In genomic region chr1:22024485-22025367, GRCh38 we compare ENCODE assay signal across 8 cellular contexts. TPM values are rescaled to one million over a fixed set of nuclear protein-coding genes. Genes with fewer than 3 reads are reported as not detected.
DNase-seq lines count a peak whose midpoint lies in the region; ATAC-seq, FAIRE-seq and TF ChIP-seq lines count a peak whose summit lies in the region.

No MANE protein-coding gene starts in this region.

- H4K20me1 ChIP-seq in GM23338 (replicated peaks; ENCODE audit: insufficient read depth): no peaks in the 10 kb centered on the region
- H4K20me1 ChIP-seq in Loucy (ENCODE audit: insufficient read depth, low read length, poor library complexity, severe bottlenecking): peaks cover 8% of the 10 kb centered on the region

- WGBS in iPS DF 6.9 (ENCODE audit: insufficient coverage, insufficient read length): no CpG with 5 or more reads among the region's 33 CpGs

- peak overlapping the region; percentile 88 for H3K4me3 Mint-ChIP-seq in GM23338

- peaks cover 17% of the 10 kb centered on the region for H3K79me2 ChIP-seq in GM23338 (replicated peaks; ENCODE audit: insufficient read depth)
- peaks cover 13% of the 10 kb centered on the region for H3K79me2 ChIP-seq in Loucy (ENCODE audit: insufficient read depth, low read length)

- peaks cover 16% of the 10 kb centered on the region for H3F3A ChIP-seq in GM23338 (replicated peaks; ENCODE audit: low read depth)
- H3F3A ChIP-seq in Loucy (ENCODE audit: low read depth): 0 out of 2 replicates have a peak, but pooled peaks cover 2% of the 10 kb centered on the region

- H3K9me3 ChIP-seq in Loucy (ENCODE audit: insufficient read depth, low read depth, low read length) (no peaks in the 10 kb centered on the region), ascending aorta (no peaks in the 10 kb centered on the region), iPS DF 6.9 (ENCODE audit: control insufficient read depth, insufficient read depth, low read length) (no peaks in the 10 kb centered on the region), gastrocnemius medialis (no peaks in the 10 kb centered on the region)

- peaks cover 19% of the 10 kb centered on the region for H3K4me1 Mint-ChIP-seq in GM23338

- H3K36me3 Mint-ChIP-seq in GM23338 (ENCODE audit: low read depth): peaks cover 5% of the 10 kb centered on the region; the same call in 1 of the 3 replicates

- H3K27ac ChIP-seq in GM23338 (ENCODE audit: low read depth): peak overlapping the region; percentile 76
- H3K27ac ChIP-seq in ascending aorta: peak overlapping the region; percentile 97 to 99
- H3K27ac ChIP-seq in iPS DF 6.9 (ENCODE audit: low read length): no peak overlapping the region
- H3K27ac ChIP-seq in gastrocnemius medialis: peak overlapping the region; percentile 99 to 100 (median 100)

- TF ChIP-seq CTCF in GM23338 (conservative IDR thresholded peaks at IDR 0.05; ENCODE audit: low read depth in 2 of 2) (no peak), Loucy (conservative IDR thresholded peaks at IDR 0.05; ENCODE audit: low read length) (peak; percentile 36; the same call in 1 of the 2 replicates), ascending aorta (IDR thresholded peaks at IDR 0.05) (peak in 1 of 3 experiments; percentile 17), gastrocnemius medialis (IDR thresholded peaks at IDR 0.05 in 4 of 5, conservative IDR thresholded peaks at IDR 0.05 in 1 of 5) (no peak)

- peak; percentile 69 for ATAC-seq in GM23338
- ATAC-seq in gastrocnemius medialis: peak; percentile 60 to 66

- H3K9ac ChIP-seq in Loucy (ENCODE audit: low read depth, low read length, poor library complexity, severe bottlenecking): peak overlapping the region; percentile 98

- peak overlapping the region; percentile 81 for H3K4me3 ChIP-seq in GM23338
- H3K4me3 ChIP-seq in Loucy (ENCODE audit: low read length, poor library complexity, severe bottlenecking): peak overlapping the region; percentile 90
- peak overlapping the region; percentile 77 to 90 for H3K4me3 ChIP-seq in ascending aorta
- peak overlapping the region; percentile 95; the same call in 1 of the 2 replicates for H3K4me3 ChIP-seq in iPS DF 6.9 (ENCODE audit: low read length)
- H3K4me3 ChIP-seq in gastrocnemius medialis: peak overlapping the region; percentile 90 to 99 (median 96)

- in situ Hi-C loops in G401 (cut with HindIII; ENCODE audit: low sequenced_read_pairs): no loop called here
- in situ Hi-C loops in gastrocnemius medialis (cut with MboI; ENCODE audit: low sequenced_read_pairs in 4 of 4): no loop called here

- H3K9me2 ChIP-seq in GM23338 (ENCODE audit: insufficient read depth) (no peaks in the 10 kb centered on the region), Loucy (replicated peaks; ENCODE audit: low read depth, low read length) (no peaks in the 10 kb centered on the region)

- H2AFZ ChIP-seq in GM23338 (peak overlapping the region; percentile 77), Loucy (ENCODE audit: low read length) (peak overlapping the region; percentile 87)

- H3K4me2 ChIP-seq in GM23338: peak overlapping the region; percentile 70
- H3K4me2 ChIP-seq in Loucy (ENCODE audit: low read depth, low read length, poor library complexity, severe bottlenecking): peak overlapping the region; percentile 79

- no peak for TF ChIP-seq POLR2A in gastrocnemius medialis (IDR thresholded peaks at IDR 0.05)
- no peak for TF ChIP-seq POLR2A in GM12891 (IDR thresholded peaks at IDR 0.05; ENCODE audit: low read depth, low read length)

- peaks cover 18% of the 10 kb centered on the region for H3K27me3 Mint-ChIP-seq in GM23338 (ENCODE audit: insufficient read depth, low read depth, poor library complexity)

- no peaks in the 10 kb centered on the region for H3K9me3 Mint-ChIP-seq in GM23338

- H3K4me1 ChIP-seq in GM23338 (ENCODE audit: insufficient read depth) (peaks cover 13% of the 10 kb centered on the region), Loucy (ENCODE audit: insufficient read depth, low read length, poor library complexity, severe bottlenecking) (peaks cover 16% of the 10 kb centered on the region), ascending aorta (peaks cover 4 to 5% of the 10 kb centered on the region in 2 donors), iPS DF 6.9 (ENCODE audit: control insufficient read depth, insufficient read depth, low read length) (no peaks in the 10 kb centered on the region; the same call in 1 of the 2 replicates), gastrocnemius medialis (peaks cover 11 to 16% of the 10 kb centered on the region in 2 donors)

- H3K36me3 ChIP-seq in GM23338 (ENCODE audit: insufficient read depth) (no peaks in the 10 kb centered on the region), Loucy (ENCODE audit: insufficient read depth, low read length) (no peaks in the 10 kb centered on the region), ascending aorta (no peaks in the 10 kb centered on the region), iPS DF 6.9 (ENCODE audit: control insufficient read depth, insufficient read depth, low read length) (no peaks in the 10 kb centered on the region), gastrocnemius medialis (no peaks in the 10 kb centered on the region)

- intact Hi-C loops in ascending aorta (cut with DNase I) (loop anchor here (1.0 to 2.0 kb wide), 2 partner anchors 29 to 242 kb away; partner anchors contain the start of gene USP48), gastrocnemius medialis (cut with DNase I; ENCODE audit: low total_unique reads) (loop anchor here (1.0 to 10.0 kb wide), 3 partner anchors 29 to 680 kb away; partner anchors contain the start of gene USP48)

- no peaks in the 10 kb centered on the region for H3K27me3 ChIP-seq in GM23338 (ENCODE audit: insufficient read depth)
- H3K27me3 ChIP-seq in Loucy (ENCODE audit: insufficient read depth, low read length, poor library complexity, severe bottlenecking): no peaks in the 10 kb centered on the region
- H3K27me3 ChIP-seq in ascending aorta: no peaks in the 10 kb centered on the region
- H3K27me3 ChIP-seq in iPS DF 6.9 (ENCODE audit: control insufficient read depth, insufficient read depth, low read length): no peaks in the 10 kb centered on the region
- no peaks in the 10 kb centered on the region for H3K27me3 ChIP-seq in gastrocnemius medialis

- peak; percentile 50 for DNase-seq in G401 (ENCODE audit: low spot score)
- peak; percentile 81 for DNase-seq in GM23338 (ENCODE audit: low spot score)
- peak; percentile 84 for DNase-seq in T-helper 22 cell (ENCODE audit: low read depth)
- peak; percentile 42 to 85 for DNase-seq in ascending aorta (ENCODE audit: low spot score in 2 of 2)
- no peak for DNase-seq in iPS DF 6.9 (ENCODE audit: low read depth, low spot score)
- peak; percentile 30 to 52 for DNase-seq in gastrocnemius medialis
- DNase-seq in GM12891 (ENCODE audit: insufficient read length, low spot score): no peak

- H3K27ac Mint-ChIP-seq in GM23338: peak overlapping the region; percentile 93

- no peak for FAIRE-seq in GM12891 (lab: Jason Lieb, UNC)

TF ChIP-seq in GM23338, 12 proteins besides CTCF, POLR2A, EP300 and RAD21 (continues in another document):
- TF ChIP-seq ZNF114 (CRISPR knock-in tag; IDR thresholded peaks at IDR 0.05) (no peak), ZNF331 (CRISPR knock-in tag; IDR thresholded peaks at IDR 0.05; ENCODE audit: low read depth) (no peak)

TF ChIP-seq in GM12891, 5 proteins besides CTCF, POLR2A, EP300 and RAD21:
- TF ChIP-seq POLR2AphosphoS5 (IDR thresholded peaks at IDR 0.05; ENCODE audit: low read depth, low read length): no peak
- no peak for TF ChIP-seq SPI1 (IDR thresholded peaks at IDR 0.05; ENCODE audit: low read depth, low read length)
- no peak for TF ChIP-seq TAF1 (IDR thresholded peaks at IDR 0.05; ENCODE audit: low read depth, low read length)
- TF ChIP-seq POU2F2 (IDR thresholded peaks at IDR 0.05; ENCODE audit: low read depth, low read length): no peak
- no peak for TF ChIP-seq PAX5 (IDR thresholded peaks at IDR 0.05; ENCODE audit: insufficient read depth, low read length, severe bottlenecking)

RNA-seq across cellular contexts. Expression of gene CELA3A, which starts 23.3 kb away (rescaled TPM):
- total RNA-seq in G401 (2014; rRNA removed; shearing (Covaris generic)): not detected in 2 replicates
- not detected in 2 replicates for total RNA-seq in GM23338 (2014; rRNA removed; shearing (Covaris generic))
- not detected in 2 replicates for polyA plus RNA-seq in GM23338 (2016; fragmentation: Nextera tagmentation; extraction: Ambion mirVana)
- not detected for total RNA-seq in ascending aorta
- total RNA-seq in gastrocnemius medialis: not detected
- not detected for polyA plus RNA-seq in GM12891 (2012; ENCODE audit: low read depth, missing spikeins)

RNA-seq across cellular contexts. Expression of gene CDC42, which starts 27.8 kb away (rescaled TPM):
- 320 and 358 TPM in 2 replicates for total RNA-seq in G401 (2014; rRNA removed; shearing (Covaris generic))
- 168 and 184 TPM in 2 replicates for total RNA-seq in GM23338 (2014; rRNA removed; shearing (Covaris generic))
- polyA plus RNA-seq in GM23338 (2016; fragmentation: Nextera tagmentation; extraction: Ambion mirVana): 118 and 119 TPM in 2 replicates
- 111 TPM for total RNA-seq in ascending aorta
- total RNA-seq in gastrocnemius medialis: 100 to 1,000 TPM in 3 of 4 donors, 10 to 100 TPM in 1; 77.0 to 111 (median 108) TPM
- polyA plus RNA-seq in GM12891 (2012; ENCODE audit: low read depth, missing spikeins): 265 TPM

RNA-seq across cellular contexts. Expression of gene CELA3B, which starts 47.9 kb away (rescaled TPM):
- total RNA-seq in G401 (2014; rRNA removed; shearing (Covaris generic)): not detected in 2 replicates
- total RNA-seq in GM23338 (2014; rRNA removed; shearing (Covaris generic)): not detected in 2 replicates
- not detected in 2 replicates for polyA plus RNA-seq in GM23338 (2016; fragmentation: Nextera tagmentation; extraction: Ambion mirVana)
- total RNA-seq in ascending aorta (not detected), gastrocnemius medialis (not detected)
- not detected for polyA plus RNA-seq in GM12891 (2012; ENCODE audit: low read depth, missing spikeins)

Comparison
In these comparisons a context has a peak if more than half of its experiments do, and no peak if none do; other contexts are left out.
1. DNase-seq: peak in G401 (single experiment), GM23338 (single experiment), T-helper 22 cell (single experiment), ascending aorta (2 of 2) and gastrocnemius medialis (2 of 2); none in iPS DF 6.9 (single experiment) and GM12891 (single experiment).
2. Peak in every context shown above with its lines, with median percentiles within 50 percentile points of each other: H3K4me3 ChIP-seq.